In genomic region chr15:78178056-78178455, GRCh38 we compare ENCODE assay signal across 25 cellular contexts. TPM values are rescaled to one million over a fixed set of nuclear protein-coding genes. Genes with fewer than 3 reads are reported as not detected.
"Had no signal": no experiment of that assay in that cellular context is flagged by ENCODE, and none has a peak within 500 bp of the region (broad histone marks: within the 10 kb centered on the region; RNA-seq: fewer than 3 reads in every experiment).

No MANE protein-coding gene starts in this region.

- DNase-seq: kidney; left lung; lower lobe of right lung; mammary epithelial cell; occipital lobe; sigmoid colon; stimulated activated CD4-positive, alpha-beta T cell treated with anti-CD3 and anti-CD28 coated beads, Interleukin-4, amount 100 ng/mL, for 4 hours; stimulated activated naive CD4-positive, alpha-beta T cell treated with Interleukin-2 at 50 U/mL for 16 hours; upper lobe of right lung had no signal

- H3K4me1 ChIP-seq: left lung, lower lobe of right lung, neural progenitor cell, parathyroid adenoma, psoas muscle, sigmoid colon, thyroid gland, upper lobe of right lung had no signal

- H3K27ac Mint-ChIP-seq: immature natural killer cell; mesothelial cell of epicardium; nephron; neural progenitor cell; stimulated activated memory B cell treated with anti-CD40 and anti-IgM and Interleukin-4, amounts not matched to agents 10 μg/mL and 1 μg/mL and 100 μg/mL, for 72 hours; stimulated activated naive CD8-positive, alpha-beta T cell treated with anti-CD3 and anti-CD28 coated beads, Interleukin-15, amount 100 ng/mL, for 72 hours had no signal

- H3K9me3 Mint-ChIP-seq: immature natural killer cell; mesothelial cell of epicardium; naive thymus-derived CD8-positive, alpha-beta T cell; nephron; neural progenitor cell; stimulated activated memory B cell treated with anti-CD40 and anti-IgM and Interleukin-4, amounts not matched to agents 10 μg/mL and 1 μg/mL and 100 μg/mL, for 72 hours; stimulated activated naive CD8-positive, alpha-beta T cell treated with anti-CD3 and anti-CD28 coated beads, Interleukin-15, amount 100 ng/mL, for 72 hours had no signal

- H3K27me3 Mint-ChIP-seq: stimulated activated memory B cell treated with anti-CD40 and anti-IgM and Interleukin-4, amounts not matched to agents 10 μg/mL and 1 μg/mL and 100 μg/mL, for 72 hours; stimulated activated naive CD8-positive, alpha-beta T cell treated with anti-CD3 and anti-CD28 coated beads, Interleukin-15, amount 100 ng/mL, for 72 hours had no signal

- H3K4me3 Mint-ChIP-seq: immature natural killer cell; mesothelial cell of epicardium; naive thymus-derived CD8-positive, alpha-beta T cell; nephron; neural progenitor cell; stimulated activated memory B cell treated with anti-CD40 and anti-IgM and Interleukin-4, amounts not matched to agents 10 μg/mL and 1 μg/mL and 100 μg/mL, for 72 hours; stimulated activated naive CD8-positive, alpha-beta T cell treated with anti-CD3 and anti-CD28 coated beads, Interleukin-15, amount 100 ng/mL, for 72 hours had no signal

- H3K36me3 Mint-ChIP-seq: naive thymus-derived CD8-positive, alpha-beta T cell; neural progenitor cell had no signal

- ATAC-seq: stimulated activated memory B cell treated with anti-CD40 and anti-IgM and Interleukin-4, amounts not matched to agents 10 μg/mL and 1 μg/mL and 100 μg/mL, for 72 hours had no signal

- H3K9me3 ChIP-seq: left lung, lower lobe of right lung, neutrophil, psoas muscle, sigmoid colon, testis, thyroid gland, upper lobe of right lung had no signal

- H3K27me3 ChIP-seq: neural progenitor cell, sigmoid colon, testis, thyroid gland, upper lobe of right lung had no signal

- H2AFZ ChIP-seq: neural progenitor cell, parathyroid adenoma had no signal

- H3K4me2 ChIP-seq: neural progenitor cell, smooth muscle cell had no signal

- H3K4me3 ChIP-seq: left lung, lower lobe of right lung, neural progenitor cell, psoas muscle, sigmoid colon, smooth muscle cell, testis, thyroid gland, upper lobe of right lung had no signal

- H3K27ac ChIP-seq: left lung, lower lobe of right lung, neural progenitor cell, neutrophil, parathyroid adenoma, psoas muscle, sigmoid colon, testis, thyroid gland, upper lobe of right lung had no signal

- FAIRE-seq: islet of Langerhans, kidney had no signal

- H3K36me3 ChIP-seq: left lung, lower lobe of right lung, neural progenitor cell, neutrophil, sigmoid colon, thyroid gland, upper lobe of right lung had no signal

- H3K9ac ChIP-seq: neural progenitor cell, parathyroid adenoma had no signal

- H3K79me2 ChIP-seq: parathyroid adenoma had no signal

- H3K4me1 Mint-ChIP-seq: mesothelial cell of epicardium, nephron, neural progenitor cell had no signal

RNA-seq across cellular contexts. Expression of gene ACSBG1, which starts 56.3 kb away (rescaled TPM):
- total RNA-seq: naive thymus-derived CD8-positive, alpha-beta T cell; osteocyte; posterior vena cava; thyroid gland; upper lobe of right lung had no signal
- polyA plus RNA-seq: mammary epithelial cell had no signal
